ENCODE assay signal across 15 cellular contexts in genomic region chr17:55830210-55830609, GRCh38.
DNase-seq lines count a peak whose midpoint lies in the region; ATAC-seq and TF ChIP-seq lines count a peak whose summit lies in the region.
"Had no signal": no experiment of that assay in that cellular context is flagged by ENCODE, and none has a peak within 500 bp of the region (broad histone marks: within the 10 kb centered on the region; RNA-seq: fewer than 3 reads in every experiment).

No MANE protein-coding gene starts in this region.

- no peaks in the 10 kb centered on the region for H4K20me1 ChIP-seq in GM23338 (replicated peaks; ENCODE audit: insufficient read depth)
- H4K20me1 ChIP-seq: BLaER1 treated with 17β-estradiol and CSF1 and Interleukin-3, amounts not matched to agents 10 nM and 100 nM had no signal

- H3K9me3 ChIP-seq in WERI-Rb-1 (ENCODE audit: severe bottlenecking), result no peaks in the 10 kb centered on the region
- H3K9me3 ChIP-seq: BLaER1 treated with 17β-estradiol and CSF1 and Interleukin-3, amounts not matched to agents 10 nM and 100 nM had no signal

- H3K27ac Mint-ChIP-seq in GM23338, result no peak overlapping the region
- H3K27ac Mint-ChIP-seq in Calu3 (ENCODE audit: unreplicated experiment), result no peak overlapping the region
- H3K27ac Mint-ChIP-seq: CD8-positive, alpha-beta memory T cell had no signal

- H3K27me3 ChIP-seq in GM23338 (ENCODE audit: insufficient read depth) (no peaks in the 10 kb centered on the region), WERI-Rb-1 (ENCODE audit: insufficient read depth, low read depth, severe bottlenecking) (peaks cover 22% of the 10 kb centered on the region)
- H3K27me3 ChIP-seq: BLaER1 treated with 17β-estradiol and CSF1 and Interleukin-3, amounts not matched to agents 10 nM and 100 nM had no signal

- CTCF ChIA-PET in Calu3 (lab: Charles Lee), result no interaction called here

- no peak; the same call in 2 of the 3 replicates for ATAC-seq in GM23338
- ATAC-seq in left lobe of liver, result peak; percentile 48
- no peak for ATAC-seq in HG02642 (IDR thresholded peaks at IDR 0.05; ENCODE audit: poor library complexity, unreplicated experiment)
- no peak for ATAC-seq in HG02798 (IDR thresholded peaks at IDR 0.05; ENCODE audit: poor library complexity, unreplicated experiment)

- H3K4me1 Mint-ChIP-seq in GM23338 (peaks cover 18% of the 10 kb centered on the region), Calu3 (ENCODE audit: low read depth, unreplicated experiment) (no peaks in the 10 kb centered on the region)
- H3K4me1 Mint-ChIP-seq: CD8-positive, alpha-beta memory T cell had no signal

- peak overlapping the region; percentile 45; the same call in 1 of the 2 replicates for H3K4me2 ChIP-seq in GM23338
- H3K4me2 ChIP-seq: BLaER1 treated with 17β-estradiol and CSF1 and Interleukin-3, amounts not matched to agents 10 nM and 100 nM; KMS-11 had no signal

- 0 out of 2 replicates have a peak overlapping the region, but pooled peaks have one; percentile 7 for H2AFZ ChIP-seq in GM23338

- no TSS peak for BruUV-seq in Calu3 (replicated peaks; lab: Mats Ljungman, UMichigan)

- no peaks in the 10 kb centered on the region for H3K36me3 Mint-ChIP-seq in GM23338 (ENCODE audit: low read depth)
- no peaks in the 10 kb centered on the region for H3K36me3 Mint-ChIP-seq in Calu3 (ENCODE audit: insufficient read depth, unreplicated experiment)
- H3K36me3 Mint-ChIP-seq: CD8-positive, alpha-beta memory T cell had no signal

- no peaks in the 10 kb centered on the region for H3K36me3 ChIP-seq in GM23338 (ENCODE audit: insufficient read depth)
- no peaks in the 10 kb centered on the region for H3K36me3 ChIP-seq in WERI-Rb-1
- H3K36me3 ChIP-seq: BLaER1 treated with 17β-estradiol and CSF1 and Interleukin-3, amounts not matched to agents 10 nM and 100 nM had no signal

- H3K79me2 ChIP-seq in GM23338 (replicated peaks; ENCODE audit: insufficient read depth), result no peaks in the 10 kb centered on the region

- H3K9me3 Mint-ChIP-seq in GM23338, result no peaks in the 10 kb centered on the region
- no peaks in the 10 kb centered on the region for H3K9me3 Mint-ChIP-seq in Calu3 (ENCODE audit: low read depth, unreplicated experiment)

- H3K4me3 Mint-ChIP-seq in GM23338 (no peak overlapping the region), Calu3 (ENCODE audit: low read depth, unreplicated experiment) (no peak overlapping the region)
- H3K4me3 Mint-ChIP-seq: CD8-positive, alpha-beta memory T cell had no signal

- no peaks in the 10 kb centered on the region for H3K4me1 ChIP-seq in GM23338 (ENCODE audit: insufficient read depth)

- no peaks in the 10 kb centered on the region for H3K9me2 ChIP-seq in GM23338 (ENCODE audit: insufficient read depth)

- H3F3A ChIP-seq in GM23338 (replicated peaks; ENCODE audit: low read depth), result no peaks in the 10 kb centered on the region

- no peak for TF ChIP-seq CTCF in GM23338 (conservative IDR thresholded peaks at IDR 0.05; ENCODE audit: low read depth in 2 of 2)
- TF ChIP-seq CTCF in WERI-Rb-1 (IDR thresholded peaks at IDR 0.05; ENCODE audit: low read depth, low read length), result no peak
- TF ChIP-seq CTCF in Calu3 (IDR thresholded peaks at IDR 0.05; ENCODE audit: unreplicated experiment), result no peak

- peak; percentile 20 for DNase-seq in DMS 273 (lab: John Stamatoyannopoulos, UW; ENCODE audit: unreplicated experiment)
- DNase-seq in DMS 273 treated with DMSO at 0.1 percent for 48 hours (lab: John Stamatoyannopoulos, UW), result no peak
- DNase-seq in GM23338 (ENCODE audit: low spot score), result no peak
- peak; percentile 18 for DNase-seq in WERI-Rb-1
- no peak for DNase-seq in left lobe of liver (ENCODE audit: low spot score)
- DNase-seq in Calu3, result no peak
- DNase-seq: CD8-positive, alpha-beta memory T cell; GF-D8; GOT3; HCEC 1CT had no signal

- no peak overlapping the region for H3K27ac ChIP-seq in GM23338 (ENCODE audit: low read depth)
- no peak overlapping the region for H3K27ac ChIP-seq in WERI-Rb-1
- H3K27ac ChIP-seq: 22Rv1; BLaER1 treated with 17β-estradiol and CSF1 and Interleukin-3, amounts not matched to agents 10 nM and 100 nM; KMS-11 had no signal

- intact Hi-C loops in Calu3 (cut with micrococcal nuclease; ENCODE audit: unreplicated experiment), result no loop called here

- H3K27me3 Mint-ChIP-seq in GM23338 (ENCODE audit: insufficient read depth, low read depth, poor library complexity) (no peaks in the 10 kb centered on the region), Calu3 (ENCODE audit: unreplicated experiment) (peaks cover 34% of the 10 kb centered on the region)

- H3K4me3 ChIP-seq in GM23338 (no peak overlapping the region), WERI-Rb-1 (ENCODE audit: low read depth, low read length) (no peak overlapping the region)
- H3K4me3 ChIP-seq: BLaER1 treated with 17β-estradiol and CSF1 and Interleukin-3, amounts not matched to agents 10 nM and 100 nM had no signal

TF ChIP-seq in GM23338, 12 proteins besides CTCF, POLR2A, EP300 and RAD21 (continues in another document):
- TF ChIP-seq CREB1 (CRISPR knock-in tag; IDR thresholded peaks at IDR 0.05; ENCODE audit: low read depth) (no peak), ZNF462 (CRISPR knock-in tag; IDR thresholded peaks at IDR 0.05) (no peak), POLR2AphosphoS5 (IDR thresholded peaks at IDR 0.05; ENCODE audit: low read depth) (no peak), EZH2 (IDR thresholded peaks at IDR 0.05; ENCODE audit: low read depth, unreplicated experiment) (no peak), ZNF331 (CRISPR knock-in tag; IDR thresholded peaks at IDR 0.05; ENCODE audit: low read depth) (no peak), ETS1 (IDR thresholded peaks at IDR 0.05) (no peak), STAT1 (IDR thresholded peaks at IDR 0.05; ENCODE audit: unreplicated experiment) (no peak), NANOG (IDR thresholded peaks at IDR 0.05; ENCODE audit: borderline replicate concordance) (no peak)

Comparison
In these comparisons a context has a peak if more than half of its experiments do, and no peak if none do; other contexts are left out.
1. DNase-seq: peak in DMS 273 (single experiment) and WERI-Rb-1 (single experiment); none in DMS 273 treated with DMSO at 0.1 percent for 48 hours (single experiment), GM23338 (single experiment), left lobe of liver (single experiment) and Calu3 (single experiment).